Comparison of ENCODE assay signal across 33 cellular contexts in the genomic region with DNA sequence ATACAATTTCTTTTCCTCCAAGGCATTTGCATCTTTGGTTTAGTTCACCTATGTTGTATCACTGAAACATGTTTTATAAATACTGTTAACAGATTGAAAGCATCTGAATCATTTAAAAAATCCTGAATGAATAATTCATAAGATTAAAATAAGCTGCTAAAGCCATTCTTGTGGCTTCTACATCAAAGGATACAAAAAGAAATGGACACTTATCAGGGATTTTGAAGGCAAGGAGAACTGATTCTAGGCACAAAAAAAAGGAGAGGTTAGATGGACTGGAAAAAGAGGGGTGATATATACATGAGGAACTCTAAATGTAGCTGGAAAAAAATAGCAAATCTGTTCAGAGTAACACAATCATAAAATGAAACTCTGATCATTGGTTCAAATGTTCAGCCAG. TPM values are rescaled to one million over a fixed set of nuclear protein-coding genes. Genes with fewer than 3 reads are reported as not detected.
DNase-seq lines count a peak whose midpoint lies in the region; ATAC-seq and TF ChIP-seq lines count a peak whose summit lies in the region.
"Had no signal": no experiment of that assay in that cellular context is flagged by ENCODE, and none has a peak within 500 bp of the region (broad histone marks: within the 10 kb centered on the region; RNA-seq: fewer than 3 reads in every experiment).

No MANE protein-coding gene starts in this region.

- no peaks in the 10 kb centered on the region for H3K9me3 ChIP-seq in osteoblast (ENCODE audit: low read depth, low read length)
- H3K9me3 ChIP-seq: A549; BE2C; BLaER1; BLaER1 treated with 17β-estradiol and CSF1 and Interleukin-3, amounts not matched to agents 10 nM and 100 nM; Caco-2 had no signal

- no peaks in the 10 kb centered on the region for H3K79me2 ChIP-seq in osteoblast (ENCODE audit: insufficient read depth, low read length)

- H3K4me2 ChIP-seq in osteoblast (ENCODE audit: insufficient read depth, low read length) = no peak overlapping the region
- H3K4me2 ChIP-seq: A549; BLaER1; BLaER1 treated with 17β-estradiol and CSF1 and Interleukin-3, amounts not matched to agents 10 nM and 100 nM had no signal

- H3K27ac ChIP-seq in osteoblast (ENCODE audit: low read depth, low read length) = no peak overlapping the region
- H3K27ac ChIP-seq: 22Rv1; A549; BLaER1; BLaER1 treated with 17β-estradiol and CSF1 and Interleukin-3, amounts not matched to agents 10 nM and 100 nM; C4-2B had no signal

- no peak overlapping the region for H2AFZ ChIP-seq in osteoblast (ENCODE audit: low read length)

- no peaks in the 10 kb centered on the region for H4K20me1 ChIP-seq in osteoblast (ENCODE audit: insufficient read depth, low read length)
- H4K20me1 ChIP-seq: BLaER1; BLaER1 treated with 17β-estradiol and CSF1 and Interleukin-3, amounts not matched to agents 10 nM and 100 nM had no signal

- no peaks in the 10 kb centered on the region for H3K4me1 Mint-ChIP-seq in activated T-helper 1 cell treated with anti-CD3 and anti-CD28 coated beads, Interleukin-12 subunit alpha, Interleukin-12 subunit beta, Interleukin-2, Interleukin-4 antibody, amounts not matched to agents 30 ng/mL and 10 ng/mL and 1 ng/mL, durations not matched to agents 14 hours and 24 hours and 36 hours (ENCODE audit: low read depth)
- H3K4me1 Mint-ChIP-seq: CD4-positive, alpha-beta memory T cell; CD4-positive, CD25-positive, alpha-beta regulatory T cell; CD8-positive, alpha-beta memory T cell had no signal

- H3K27me3 Mint-ChIP-seq in activated T-helper 1 cell treated with anti-CD3 and anti-CD28 coated beads, Interleukin-12 subunit alpha, Interleukin-12 subunit beta, Interleukin-2, Interleukin-4 antibody, amounts not matched to agents 30 ng/mL and 10 ng/mL and 1 ng/mL, durations not matched to agents 14 hours and 24 hours and 36 hours (ENCODE audit: insufficient read depth) = no peaks in the 10 kb centered on the region

- H3K36me3 ChIP-seq in osteoblast (ENCODE audit: insufficient read depth, low read length) = no peaks in the 10 kb centered on the region
- H3K36me3 ChIP-seq: BE2C; BLaER1; BLaER1 treated with 17β-estradiol and CSF1 and Interleukin-3, amounts not matched to agents 10 nM and 100 nM had no signal

- H3K36me3 Mint-ChIP-seq in activated T-helper 1 cell treated with anti-CD3 and anti-CD28 coated beads, Interleukin-12 subunit alpha, Interleukin-12 subunit beta, Interleukin-2, Interleukin-4 antibody, amounts not matched to agents 30 ng/mL and 10 ng/mL and 1 ng/mL, durations not matched to agents 14 hours and 24 hours and 36 hours (ENCODE audit: low read depth) = no peaks in the 10 kb centered on the region
- H3K36me3 Mint-ChIP-seq: CD4-positive, alpha-beta memory T cell; CD4-positive, CD25-positive, alpha-beta regulatory T cell; CD8-positive, alpha-beta memory T cell; CD8-positive, alpha-beta T cell had no signal

- no peak for ATAC-seq in HG03039 (IDR thresholded peaks at IDR 0.05; ENCODE audit: unreplicated experiment)
- ATAC-seq: A549; CD8-positive, alpha-beta T cell had no signal

- no peaks in the 10 kb centered on the region for H3K9me3 Mint-ChIP-seq in activated T-helper 1 cell treated with anti-CD3 and anti-CD28 coated beads, Interleukin-12 subunit alpha, Interleukin-12 subunit beta, Interleukin-2, Interleukin-4 antibody, amounts not matched to agents 30 ng/mL and 10 ng/mL and 1 ng/mL, durations not matched to agents 14 hours and 24 hours and 36 hours
- H3K9me3 Mint-ChIP-seq: CD14-positive monocyte; CD4-positive, alpha-beta memory T cell; CD4-positive, alpha-beta T cell; CD4-positive, CD25-positive, alpha-beta regulatory T cell; CD8-positive, alpha-beta memory T cell; CD8-positive, alpha-beta T cell had no signal

- H3K27me3 ChIP-seq in osteoblast (ENCODE audit: insufficient read depth, low read length) = no peaks in the 10 kb centered on the region
- H3K27me3 ChIP-seq: BE2C; BLaER1; BLaER1 treated with 17β-estradiol and CSF1 and Interleukin-3, amounts not matched to agents 10 nM and 100 nM had no signal

- H3K4me3 Mint-ChIP-seq in activated T-helper 1 cell treated with anti-CD3 and anti-CD28 coated beads, Interleukin-12 subunit alpha, Interleukin-12 subunit beta, Interleukin-2, Interleukin-4 antibody, amounts not matched to agents 30 ng/mL and 10 ng/mL and 1 ng/mL, durations not matched to agents 14 hours and 24 hours and 36 hours = no peak overlapping the region
- H3K4me3 Mint-ChIP-seq: B cell; CD14-positive monocyte; CD4-positive, alpha-beta memory T cell; CD4-positive, alpha-beta T cell; CD4-positive, CD25-positive, alpha-beta regulatory T cell; CD8-positive, alpha-beta memory T cell; CD8-positive, alpha-beta T cell had no signal

- DNase-seq in astrocyte of the hippocampus (ENCODE audit: low read depth, low spot score) (peak; percentile 58), osteoblast (ENCODE audit: insufficient read length, low spot score, missing footprints) (peak; percentile 72)
- DNase-seq in activated T-helper 1 cell treated with anti-CD3 and anti-CD28 coated beads, Interleukin-12 subunit alpha, Interleukin-12 subunit beta, Interleukin-2, Interleukin-4 antibody, amounts not matched to agents 30 ng/mL and 10 ng/mL and 1 ng/mL, durations not matched to agents 14 hours and 24 hours and 36 hours (ENCODE audit: low spot score) = no peak
- DNase-seq: 8988T; ACHN; AML-193; BE2C; C1 segment of cervical spinal cord; Caco-2; Calu3; CD4-positive, alpha-beta memory T cell; CD4-positive, alpha-beta T cell; CD4-positive, CD25-positive, alpha-beta regulatory T cell; CD8-positive, alpha-beta memory T cell; CD8-positive, alpha-beta T cell; COR-L47; DMS 273 treated with DMSO at 0.1 percent for 48 hours; DMS153; DMS53; DMS79; DMS79 treated with DMSO at 0.1 percent for 48 hours; DND-41; EL had no signal

- H3K27ac Mint-ChIP-seq in activated T-helper 1 cell treated with anti-CD3 and anti-CD28 coated beads, Interleukin-12 subunit alpha, Interleukin-12 subunit beta, Interleukin-2, Interleukin-4 antibody, amounts not matched to agents 30 ng/mL and 10 ng/mL and 1 ng/mL, durations not matched to agents 14 hours and 24 hours and 36 hours = no peak overlapping the region
- H3K27ac Mint-ChIP-seq: B cell; CD4-positive, alpha-beta memory T cell; CD4-positive, alpha-beta T cell; CD4-positive, CD25-positive, alpha-beta regulatory T cell; CD8-positive, alpha-beta memory T cell; CD8-positive, alpha-beta T cell had no signal

- no peak for TF ChIP-seq CTCF in osteoblast (IDR thresholded peaks at IDR 0.05; ENCODE audit: extremely low read depth, low read depth, low read length)

- no peak overlapping the region for H3K4me3 ChIP-seq in osteoblast (ENCODE audit: insufficient read depth, low read length)
- H3K4me3 ChIP-seq: A549; BLaER1; BLaER1 treated with 17β-estradiol and CSF1 and Interleukin-3, amounts not matched to agents 10 nM and 100 nM had no signal

- H3K4me1 ChIP-seq in osteoblast (ENCODE audit: insufficient read depth, low read length) = no peaks in the 10 kb centered on the region
- H3K4me1 ChIP-seq: A549, BE2C, BLaER1 had no signal

- intact Hi-C loops in activated T-helper 1 cell treated with anti-CD3 and anti-CD28 coated beads, Interleukin-12 subunit alpha, Interleukin-12 subunit beta, Interleukin-2, Interleukin-4 antibody, amounts not matched to agents 30 ng/mL and 10 ng/mL and 1 ng/mL, durations not matched to agents 14 hours and 24 hours and 36 hours (cut with micrococcal nuclease) = no loop called here

RNA-seq across cellular contexts. Expression of a gene that starts 5.8 kb away (rescaled TPM):
- under 0.01 and 0.29 TPM in 2 replicates for total RNA-seq in osteoblast
- total RNA-seq in activated T-helper 1 cell treated with anti-CD3 and anti-CD28 coated beads, Interleukin-12 subunit alpha, Interleukin-12 subunit beta, Interleukin-2, Interleukin-4 antibody, amounts not matched to agents 30 ng/mL and 10 ng/mL and 1 ng/mL, durations not matched to agents 14 hours and 24 hours and 36 hours = not detected in 2 replicates
- total RNA-seq: A172; B cell; Caco-2; Calu3; CD4-positive, alpha-beta memory T cell; CD4-positive, alpha-beta T cell; CD4-positive, CD25-positive, alpha-beta regulatory T cell; CD8-positive, alpha-beta memory T cell; CD8-positive, alpha-beta T cell; Daoy had no signal
